1 cellular context compared by ENCODE assay signal in genomic region chr13:48037346-48038173, GRCh38.
TF ChIP-seq lines count a peak whose summit lies in the region.

Gene NUDT15 (plus strand): TSS chr13:48037726. CDS start chr13:48037747, 21 bp downstream.

TF ChIP-seq in HepG2, 621 proteins besides CTCF, POLR2A, EP300 and RAD21 (continued from another document and continues in another):
- peak; percentile 96 for TF ChIP-seq GMEB2 (CRISPR knock-in tag; IDR thresholded peaks at IDR 0.05; ENCODE audit: low read depth)
- no peak for TF ChIP-seq PLRG1 (conservative IDR thresholded peaks at IDR 0.05)
- TF ChIP-seq SIN3B (IDR thresholded peaks at IDR 0.05; ENCODE audit: low read length) = peak; percentile 98
- 0 out of 2 replicates have a peak, but pooled peaks have one; percentile 67 for TF ChIP-seq ZNF12 (CRISPR knock-in tag; IDR thresholded peaks at IDR 0.05)
- 0 out of 2 replicates have a peak, but pooled peaks have one; percentile 39 for TF ChIP-seq ZNF720 (CRISPR knock-in tag; IDR thresholded peaks at IDR 0.05)
- TF ChIP-seq NFKBIZ (CRISPR knock-in tag; IDR thresholded peaks at IDR 0.05) = peak; percentile 43; the same call in 1 of the 2 replicates
- TF ChIP-seq ZNF878 (CRISPR knock-in tag; IDR thresholded peaks at IDR 0.05) = peak; percentile 95
- TF ChIP-seq, protein P1, sequence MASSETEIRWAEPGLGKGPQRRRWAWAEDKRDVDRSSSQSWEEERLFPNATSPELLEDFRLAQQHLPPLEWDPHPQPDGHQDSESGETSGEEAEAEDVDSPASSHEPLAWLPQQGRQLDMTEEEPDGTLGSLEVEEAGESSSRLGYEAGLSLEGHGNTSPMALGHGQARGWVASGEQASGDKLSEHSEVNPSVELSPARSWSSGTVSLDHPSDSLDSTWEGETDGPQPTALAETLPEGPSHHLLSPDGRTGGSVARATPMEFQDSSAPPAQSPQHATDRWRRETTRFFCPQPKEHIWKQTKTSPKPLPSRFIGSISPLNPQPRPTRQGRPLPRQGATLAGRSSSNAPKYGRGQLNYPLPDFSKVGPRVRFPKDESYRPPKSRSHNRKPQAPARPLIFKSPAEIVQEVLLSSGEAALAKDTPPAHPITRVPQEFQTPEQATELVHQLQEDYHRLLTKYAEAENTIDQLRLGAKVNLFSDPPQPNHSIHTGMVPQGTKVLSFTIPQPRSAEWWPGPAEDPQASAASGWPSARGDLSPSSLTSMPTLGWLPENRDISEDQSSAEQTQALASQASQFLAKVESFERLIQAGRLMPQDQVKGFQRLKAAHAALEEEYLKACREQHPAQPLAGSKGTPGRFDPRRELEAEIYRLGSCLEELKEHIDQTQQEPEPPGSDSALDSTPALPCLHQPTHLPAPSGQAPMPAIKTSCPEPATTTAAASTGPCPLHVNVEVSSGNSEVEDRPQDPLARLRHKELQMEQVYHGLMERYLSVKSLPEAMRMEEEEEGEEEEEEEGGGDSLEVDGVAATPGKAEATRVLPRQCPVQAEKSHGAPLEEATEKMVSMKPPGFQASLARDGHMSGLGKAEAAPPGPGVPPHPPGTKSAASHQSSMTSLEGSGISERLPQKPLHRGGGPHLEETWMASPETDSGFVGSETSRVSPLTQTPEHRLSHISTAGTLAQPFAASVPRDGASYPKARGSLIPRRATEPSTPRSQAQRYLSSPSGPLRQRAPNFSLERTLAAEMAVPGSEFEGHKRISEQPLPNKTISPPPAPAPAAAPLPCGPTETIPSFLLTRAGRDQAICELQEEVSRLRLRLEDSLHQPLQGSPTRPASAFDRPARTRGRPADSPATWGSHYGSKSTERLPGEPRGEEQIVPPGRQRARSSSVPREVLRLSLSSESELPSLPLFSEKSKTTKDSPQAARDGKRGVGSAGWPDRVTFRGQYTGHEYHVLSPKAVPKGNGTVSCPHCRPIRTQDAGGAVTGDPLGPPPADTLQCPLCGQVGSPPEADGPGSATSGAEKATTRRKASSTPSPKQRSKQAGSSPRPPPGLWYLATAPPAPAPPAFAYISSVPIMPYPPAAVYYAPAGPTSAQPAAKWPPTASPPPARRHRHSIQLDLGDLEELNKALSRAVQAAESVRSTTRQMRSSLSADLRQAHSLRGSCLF (CRISPR knock-in tag; IDR thresholded peaks at IDR 0.05; ENCODE audit: borderline replicate concordance) = no peak
- no peak for TF ChIP-seq ZNF703 (CRISPR knock-in tag; IDR thresholded peaks at IDR 0.05; ENCODE audit: borderline replicate concordance)
- TF ChIP-seq, protein P2, sequence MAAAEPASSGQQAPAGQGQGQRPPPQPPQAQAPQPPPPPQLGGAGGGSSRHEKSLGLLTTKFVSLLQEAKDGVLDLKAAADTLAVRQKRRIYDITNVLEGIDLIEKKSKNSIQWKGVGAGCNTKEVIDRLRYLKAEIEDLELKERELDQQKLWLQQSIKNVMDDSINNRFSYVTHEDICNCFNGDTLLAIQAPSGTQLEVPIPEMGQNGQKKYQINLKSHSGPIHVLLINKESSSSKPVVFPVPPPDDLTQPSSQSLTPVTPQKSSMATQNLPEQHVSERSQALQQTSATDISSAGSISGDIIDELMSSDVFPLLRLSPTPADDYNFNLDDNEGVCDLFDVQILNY (CRISPR knock-in tag; conservative IDR thresholded peaks at IDR 0.05) = peak; percentile 99
- TF ChIP-seq ZNF329 (CRISPR knock-in tag; IDR thresholded peaks at IDR 0.05; ENCODE audit: low read depth) = no peak; the same call in 1 of the 2 replicates
- no peak for TF ChIP-seq TBP (CRISPR knock-in tag; IDR thresholded peaks at IDR 0.05)
- no peak for TF ChIP-seq SCMH1 (CRISPR knock-in tag; IDR thresholded peaks at IDR 0.05; ENCODE audit: borderline replicate concordance)
- no peak for TF ChIP-seq ZNF263 (CRISPR knock-in tag; IDR thresholded peaks at IDR 0.05)
- peak; percentile 96 for TF ChIP-seq ZFP91 (CRISPR knock-in tag; IDR thresholded peaks at IDR 0.05; ENCODE audit: borderline replicate concordance)
- TF ChIP-seq CBX1 (IDR thresholded peaks at IDR 0.05; ENCODE audit: low read depth) = peak; percentile 97
- TF ChIP-seq, protein P3, sequence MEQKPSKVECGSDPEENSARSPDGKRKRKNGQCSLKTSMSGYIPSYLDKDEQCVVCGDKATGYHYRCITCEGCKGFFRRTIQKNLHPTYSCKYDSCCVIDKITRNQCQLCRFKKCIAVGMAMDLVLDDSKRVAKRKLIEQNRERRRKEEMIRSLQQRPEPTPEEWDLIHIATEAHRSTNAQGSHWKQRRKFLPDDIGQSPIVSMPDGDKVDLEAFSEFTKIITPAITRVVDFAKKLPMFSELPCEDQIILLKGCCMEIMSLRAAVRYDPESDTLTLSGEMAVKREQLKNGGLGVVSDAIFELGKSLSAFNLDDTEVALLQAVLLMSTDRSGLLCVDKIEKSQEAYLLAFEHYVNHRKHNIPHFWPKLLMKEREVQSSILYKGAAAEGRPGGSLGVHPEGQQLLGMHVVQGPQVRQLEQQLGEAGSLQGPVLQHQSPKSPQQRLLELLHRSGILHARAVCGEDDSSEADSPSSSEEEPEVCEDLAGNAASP (CRISPR knock-in tag; IDR thresholded peaks at IDR 0.05; ENCODE audit: borderline replicate concordance) = peak; percentile 100
- TF ChIP-seq, protein P4, sequence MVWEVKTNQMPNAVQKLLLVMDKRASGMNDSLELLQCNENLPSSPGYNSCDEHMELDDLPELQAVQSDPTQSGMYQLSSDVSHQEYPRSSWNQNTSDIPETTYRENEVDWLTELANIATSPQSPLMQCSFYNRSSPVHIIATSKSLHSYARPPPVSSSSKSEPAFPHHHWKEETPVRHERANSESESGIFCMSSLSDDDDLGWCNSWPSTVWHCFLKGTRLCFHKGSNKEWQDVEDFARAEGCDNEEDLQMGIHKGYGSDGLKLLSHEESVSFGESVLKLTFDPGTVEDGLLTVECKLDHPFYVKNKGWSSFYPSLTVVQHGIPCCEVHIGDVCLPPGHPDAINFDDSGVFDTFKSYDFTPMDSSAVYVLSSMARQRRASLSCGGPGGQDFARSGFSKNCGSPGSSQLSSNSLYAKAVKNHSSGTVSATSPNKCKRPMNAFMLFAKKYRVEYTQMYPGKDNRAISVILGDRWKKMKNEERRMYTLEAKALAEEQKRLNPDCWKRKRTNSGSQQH (CRISPR knock-in tag; IDR thresholded peaks at IDR 0.05; ENCODE audit: low read depth) = peak; percentile 99
- TF ChIP-seq ZNF644 (CRISPR knock-in tag; IDR thresholded peaks at IDR 0.05; ENCODE audit: low read depth) = no peak
- TF ChIP-seq RBM39 (IDR thresholded peaks at IDR 0.05; ENCODE audit: low read depth, low read length, poor library complexity, severe bottlenecking) = peak; percentile 84
- TF ChIP-seq, protein P5, sequence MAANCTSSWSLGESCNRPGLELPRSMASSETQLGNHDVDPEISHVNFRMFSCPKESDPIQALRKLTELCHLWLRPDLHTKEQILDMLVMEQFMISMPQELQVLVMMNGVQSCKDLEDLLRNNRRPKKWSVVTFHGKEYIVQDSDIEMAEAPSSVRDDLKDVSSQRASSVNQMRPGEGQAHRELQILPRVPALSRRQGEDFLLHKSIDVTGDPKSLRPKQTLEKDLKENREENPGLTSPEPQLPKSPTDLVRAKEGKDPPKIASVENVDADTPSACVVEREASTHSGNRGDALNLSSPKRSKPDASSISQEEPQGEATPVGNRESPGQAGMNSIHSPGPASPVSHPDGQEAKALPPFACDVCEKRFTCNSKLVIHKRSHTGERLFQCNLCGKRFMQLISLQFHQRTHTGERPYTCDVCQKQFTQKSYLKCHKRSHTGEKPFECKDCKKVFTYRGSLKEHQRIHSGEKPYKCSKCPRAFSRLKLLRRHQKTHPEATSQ (CRISPR knock-in tag; IDR thresholded peaks at IDR 0.05; ENCODE audit: borderline replicate concordance) = peak; percentile 82; the same call in 1 of the 2 replicates
- no peak; the same call in 1 of the 2 replicates for TF ChIP-seq WIZ (CRISPR knock-in tag; IDR thresholded peaks at IDR 0.05)
- TF ChIP-seq ZNF546 (CRISPR knock-in tag; conservative IDR thresholded peaks at IDR 0.05) = peak; percentile 94
- peak; percentile 77; the same call in 1 of the 2 replicates for TF ChIP-seq FOXK1 (CRISPR knock-in tag; IDR thresholded peaks at IDR 0.05; ENCODE audit: borderline replicate concordance, low read depth)
- TF ChIP-seq, protein P6, sequence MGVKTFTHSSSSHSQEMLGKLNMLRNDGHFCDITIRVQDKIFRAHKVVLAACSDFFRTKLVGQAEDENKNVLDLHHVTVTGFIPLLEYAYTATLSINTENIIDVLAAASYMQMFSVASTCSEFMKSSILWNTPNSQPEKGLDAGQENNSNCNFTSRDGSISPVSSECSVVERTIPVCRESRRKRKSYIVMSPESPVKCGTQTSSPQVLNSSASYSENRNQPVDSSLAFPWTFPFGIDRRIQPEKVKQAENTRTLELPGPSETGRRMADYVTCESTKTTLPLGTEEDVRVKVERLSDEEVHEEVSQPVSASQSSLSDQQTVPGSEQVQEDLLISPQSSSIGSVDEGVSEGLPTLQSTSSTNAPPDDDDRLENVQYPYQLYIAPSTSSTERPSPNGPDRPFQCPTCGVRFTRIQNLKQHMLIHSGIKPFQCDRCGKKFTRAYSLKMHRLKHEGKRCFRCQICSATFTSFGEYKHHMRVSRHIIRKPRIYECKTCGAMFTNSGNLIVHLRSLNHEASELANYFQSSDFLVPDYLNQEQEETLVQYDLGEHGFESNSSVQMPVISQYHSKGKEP (CRISPR knock-in tag; IDR thresholded peaks at IDR 0.05) = 0 out of 2 replicates have a peak, but pooled peaks have one; percentile 21
- TF ChIP-seq MAZ (IDR thresholded peaks at IDR 0.05; ENCODE audit: borderline replicate concordance, low read depth, low read length) = 0 out of 2 replicates have a peak, but pooled peaks have one; percentile 11
- peak; percentile 89 for TF ChIP-seq MAZ (CRISPR knock-in tag; IDR thresholded peaks at IDR 0.05; ENCODE audit: low read depth)
- TF ChIP-seq ZBTB7A (CRISPR knock-in tag; IDR thresholded peaks at IDR 0.05) = 0 out of 2 replicates have a peak, but pooled peaks have one; percentile 55
- TF ChIP-seq NR2C2 (CRISPR knock-in tag; IDR thresholded peaks at IDR 0.05; ENCODE audit: borderline replicate concordance) = peak; percentile 88
- TF ChIP-seq, protein P7, sequence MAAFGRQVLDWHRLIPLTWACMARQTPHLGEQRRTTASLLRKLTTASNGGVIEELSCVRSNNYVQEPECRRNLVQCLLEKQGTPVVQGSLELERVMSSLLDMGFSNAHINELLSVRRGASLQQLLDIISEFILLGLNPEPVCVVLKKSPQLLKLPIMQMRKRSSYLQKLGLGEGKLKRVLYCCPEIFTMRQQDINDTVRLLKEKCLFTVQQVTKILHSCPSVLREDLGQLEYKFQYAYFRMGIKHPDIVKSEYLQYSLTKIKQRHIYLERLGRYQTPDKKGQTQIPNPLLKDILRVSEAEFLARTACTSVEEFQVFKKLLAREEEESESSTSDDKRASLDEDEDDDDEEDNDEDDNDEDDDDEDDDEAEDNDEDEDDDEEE (CRISPR knock-in tag; IDR thresholded peaks at IDR 0.05) = no peak; the same call in 1 of the 2 replicates
- TF ChIP-seq, protein P8, sequence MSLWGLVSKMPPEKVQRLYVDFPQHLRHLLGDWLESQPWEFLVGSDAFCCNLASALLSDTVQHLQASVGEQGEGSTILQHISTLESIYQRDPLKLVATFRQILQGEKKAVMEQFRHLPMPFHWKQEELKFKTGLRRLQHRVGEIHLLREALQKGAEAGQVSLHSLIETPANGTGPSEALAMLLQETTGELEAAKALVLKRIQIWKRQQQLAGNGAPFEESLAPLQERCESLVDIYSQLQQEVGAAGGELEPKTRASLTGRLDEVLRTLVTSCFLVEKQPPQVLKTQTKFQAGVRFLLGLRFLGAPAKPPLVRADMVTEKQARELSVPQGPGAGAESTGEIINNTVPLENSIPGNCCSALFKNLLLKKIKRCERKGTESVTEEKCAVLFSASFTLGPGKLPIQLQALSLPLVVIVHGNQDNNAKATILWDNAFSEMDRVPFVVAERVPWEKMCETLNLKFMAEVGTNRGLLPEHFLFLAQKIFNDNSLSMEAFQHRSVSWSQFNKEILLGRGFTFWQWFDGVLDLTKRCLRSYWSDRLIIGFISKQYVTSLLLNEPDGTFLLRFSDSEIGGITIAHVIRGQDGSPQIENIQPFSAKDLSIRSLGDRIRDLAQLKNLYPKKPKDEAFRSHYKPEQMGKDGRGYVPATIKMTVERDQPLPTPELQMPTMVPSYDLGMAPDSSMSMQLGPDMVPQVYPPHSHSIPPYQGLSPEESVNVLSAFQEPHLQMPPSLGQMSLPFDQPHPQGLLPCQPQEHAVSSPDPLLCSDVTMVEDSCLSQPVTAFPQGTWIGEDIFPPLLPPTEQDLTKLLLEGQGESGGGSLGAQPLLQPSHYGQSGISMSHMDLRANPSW (CRISPR knock-in tag; IDR thresholded peaks at IDR 0.05; ENCODE audit: borderline replicate concordance) = no peak
- peak; percentile 50; the same call in 1 of the 2 replicates for TF ChIP-seq ZMYM3 (CRISPR knock-in tag; IDR thresholded peaks at IDR 0.05)
- no peak; the same call in 1 of the 2 replicates for TF ChIP-seq SNAPC5 (CRISPR knock-in tag; IDR thresholded peaks at IDR 0.05; ENCODE audit: borderline replicate concordance)
